23 cellular contexts compared by ENCODE assay signal in the genomic region with DNA sequence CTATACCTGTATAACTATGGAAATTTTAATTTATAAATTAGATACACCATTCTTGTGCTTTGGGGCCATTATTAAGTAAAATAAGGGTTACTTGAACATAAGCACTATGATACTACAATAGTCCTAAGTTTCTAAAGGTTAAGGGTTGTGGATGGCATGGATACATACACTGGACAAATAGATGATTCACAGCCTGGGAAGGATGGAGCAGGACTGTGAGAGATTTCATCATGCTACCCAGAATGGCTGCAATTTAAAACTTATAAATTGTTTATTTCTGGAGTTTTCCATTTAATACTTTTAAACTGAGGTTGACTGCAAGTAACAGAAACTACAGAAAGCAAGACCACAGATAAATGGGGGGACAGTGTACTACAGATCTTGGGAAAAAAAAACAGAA.
"Had no signal": no experiment of that assay in that cellular context is flagged by ENCODE, and none has a peak within 500 bp of the region (broad histone marks: within the 10 kb centered on the region; RNA-seq: fewer than 3 reads in every experiment).

No MANE protein-coding gene starts in this region.

- ATAC-seq: gastroesophageal sphincter, heart left ventricle, left lung, mucosa of descending colon had no signal

- H3K9me3 Mint-ChIP-seq: activated naive CD4-positive, alpha-beta T cell treated with anti-CD3 and anti-CD28 coated beads, Interleukin-2, amount 50 U/mL, for 24 hours; brain; neural crest cell; T-helper 1 cell treated with Interleukin-12 subunit alpha and Interleukin-12 subunit beta and Interleukin-4 antibody, amounts not matched to agents 30 μg/mL and 1 μg/mL, for 36 hours had no signal

- H3K36me3 ChIP-seq: adrenal gland, gastroesophageal sphincter, heart left ventricle, left lung, tibial artery had no signal

- H3K36me3 Mint-ChIP-seq: activated naive CD4-positive, alpha-beta T cell treated with anti-CD3 and anti-CD28 coated beads, Interleukin-2, amount 50 U/mL, for 24 hours; brain; naive B cell had no signal

- H3K27ac ChIP-seq: adrenal gland, gastroesophageal sphincter, heart left ventricle, left lung, tibial artery, VCaP had no signal

- H3K27ac Mint-ChIP-seq: activated naive CD4-positive, alpha-beta T cell treated with anti-CD3 and anti-CD28 coated beads, Interleukin-2, amount 50 U/mL, for 24 hours; brain; progenitor cell of endocrine pancreas; T-helper 1 cell treated with Interleukin-12 subunit alpha and Interleukin-12 subunit beta and Interleukin-4 antibody, amounts not matched to agents 30 μg/mL and 1 μg/mL, for 36 hours had no signal

- H3K4me3 Mint-ChIP-seq: activated naive CD4-positive, alpha-beta T cell treated with anti-CD3 and anti-CD28 coated beads, Interleukin-2, amount 50 U/mL, for 24 hours; brain; naive B cell; neural crest cell; T-helper 1 cell treated with Interleukin-12 subunit alpha and Interleukin-12 subunit beta and Interleukin-4 antibody, amounts not matched to agents 30 μg/mL and 1 μg/mL, for 36 hours had no signal

- H3K4me1 Mint-ChIP-seq: activated naive CD4-positive, alpha-beta T cell treated with anti-CD3 and anti-CD28 coated beads, Interleukin-2, amount 50 U/mL, for 24 hours; brain; naive B cell; neural crest cell had no signal

- H3K4me1 ChIP-seq: adrenal gland, gastroesophageal sphincter, heart left ventricle, left lung, tibial artery had no signal

- H3K4me3 ChIP-seq: adrenal gland, gastroesophageal sphincter, heart left ventricle, left lung, mucosa of descending colon, tibial artery had no signal

- FAIRE-seq: colon had no signal

- DNase-seq: activated CD4-positive, alpha-beta T cell treated with anti-CD3 and anti-CD28 coated beads, Interleukin-2, amount 50 U/mL, for 1 hour; activated CD4-positive, CD25-positive, alpha-beta regulatory T cell treated with anti-CD3 and anti-CD28 coated beads, Interleukin-2, amount 50 U/mL, for 72 hours; activated CD8-positive, alpha-beta memory T cell treated with anti-CD3 and anti-CD28 coated beads, Interleukin-2, amount 50 U/mL, for 48 hours; activated gamma-delta T cell; adrenal gland; caudate nucleus; erythroblast; heart left ventricle; left lung; mucosa of descending colon; naive B cell; stimulated activated CD4-positive, alpha-beta T cell treated with anti-CD3 and anti-CD28 coated beads, Interleukin-2, amount 100 ng/mL, for 24 hours; stimulated activated naive CD4-positive, alpha-beta T cell treated with Interleukin-2 at 50 U/mL for 16 hours; substantia nigra; tibial artery had no signal

- H3K27me3 ChIP-seq: adrenal gland, gastroesophageal sphincter, heart left ventricle, left lung, tibial artery had no signal

- H3K27me3 Mint-ChIP-seq: activated naive CD4-positive, alpha-beta T cell treated with anti-CD3 and anti-CD28 coated beads, Interleukin-2, amount 50 U/mL, for 24 hours; brain; naive B cell; progenitor cell of endocrine pancreas had no signal

- H3K9me3 ChIP-seq: adrenal gland, gastroesophageal sphincter, heart left ventricle, left lung, mucosa of descending colon, tibial artery had no signal
